8 cellular contexts compared by ENCODE assay signal in genomic region chr9:137200311-137201204, GRCh38. TPM values are rescaled to one million over a fixed set of nuclear protein-coding genes. Genes with fewer than 3 reads are reported as not detected.
A peak's percentile ranks its signal among the peaks of the same experiment; 100 is the strongest.
DNase-seq lines count a peak whose midpoint lies in the region; ATAC-seq, FAIRE-seq and TF ChIP-seq lines count a peak whose summit lies in the region.

Gene TPRN, minus strand, starts transcription at chr9:137200741. Its CDS starts 30 bp downstream, at chr9:137200711.

- peaks cover 16 to 50% of the 10 kb centered on the region in 2 donors for H3K4me1 ChIP-seq in kidney (ENCODE audit: control insufficient read depth in 1 of 2, insufficient read depth in 1 of 2, low read depth in 1 of 2, low read length in 2 of 2)

- no peaks in the 10 kb centered on the region for H3K27me3 Mint-ChIP-seq in chondrocyte (ENCODE audit: low read depth)

- FAIRE-seq in kidney (lab: Jason Lieb, UNC), result peak; percentile 83

- H3K9me3 ChIP-seq in kidney (ENCODE audit: control insufficient read depth in 1 of 2, low read length in 2 of 2), result no peaks in the 10 kb centered on the region

- H3K4me3 ChIP-seq in AG10803 (ENCODE audit: low read length) (peak within 1 kb of the TSS; percentile 76), kidney (ENCODE audit: low read length in 2 of 2) (peak within 1 kb of the TSS; percentile 67)

- peak within 1 kb of the TSS in 1 of 2 donors; percentile 46 for H3K9ac ChIP-seq in kidney (ENCODE audit: low read length in 2 of 2)

- DNase-seq in AG10803 (ENCODE audit: low read depth), result peak; percentile 98
- peak; percentile 99 for DNase-seq in NCI-H460 (ENCODE audit: extremely low read depth, low read depth)
- peak; percentile 95 for DNase-seq in activated CD4-positive, alpha-beta T cell treated with anti-CD3 and anti-CD28 coated beads for 1 hour
- DNase-seq in chondrocyte (ENCODE audit: low spot score), result peak; percentile 100
- DNase-seq in kidney, result peak; percentile 100
- peak; percentile 100 for DNase-seq in stimulated activated CD4-positive, alpha-beta T cell treated with anti-CD3 and anti-CD28 coated beads, Interleukin-15, amount 100 ng/mL, for 24 hours

- no peaks in the 10 kb centered on the region for H3K9me3 Mint-ChIP-seq in chondrocyte (ENCODE audit: low read depth)

- H3K27ac Mint-ChIP-seq in chondrocyte (ENCODE audit: unreplicated experiment), result peak within 1 kb of the TSS; percentile 79

- H3K36me3 Mint-ChIP-seq in chondrocyte (ENCODE audit: low read depth), result no peaks in the 10 kb centered on the region

- H3K36me3 ChIP-seq in kidney (ENCODE audit: control insufficient read depth in 1 of 2, insufficient read depth in 2 of 2, low read length in 2 of 2), result no peaks in the 10 kb centered on the region

- TF ChIP-seq CTCF in AG10803 (conservative IDR thresholded peaks at IDR 0.05; ENCODE audit: low read length), result no peak
- no peak for TF ChIP-seq CTCF in chondrocyte (IDR thresholded peaks at IDR 0.05)
- no peak for TF ChIP-seq CTCF in kidney (IDR thresholded peaks at IDR 0.05; ENCODE audit: borderline replicate concordance, extremely low read depth, insufficient read depth)

- intact Hi-C loops in kidney (cut with DNase I), result no loop called here

- peak within 1 kb of the TSS; percentile 63 for H3K27ac ChIP-seq in kidney (ENCODE audit: low read depth in 2 of 2, low read length in 2 of 2)

- peak; percentile 88 for ATAC-seq in GM19043 (IDR thresholded peaks at IDR 0.05; ENCODE audit: low read depth, unreplicated experiment)
- peak; percentile 82 for ATAC-seq in HG03378 (IDR thresholded peaks at IDR 0.05; ENCODE audit: unreplicated experiment)

- peak within 1 kb of the TSS; percentile 87 for H3K4me3 Mint-ChIP-seq in chondrocyte (ENCODE audit: unreplicated experiment)

- H3K4me1 Mint-ChIP-seq in chondrocyte (ENCODE audit: low read depth), result peaks cover 60% of the 10 kb centered on the region

RNA-seq across cellular contexts. Expression of gene TPRN, which starts in this region (rescaled TPM):
- total RNA-seq in NCI-H460 (2014; rRNA removed; shearing (Covaris generic)), result 7.4 and 8.2 TPM in 2 replicates
- 22.7 and 23.7 TPM in 2 replicates for polyA plus RNA-seq in NCI-H460 (2014; cell fraction: nucleus; rRNA removed)
- total RNA-seq in chondrocyte (19.5 to 20.0 TPM (median 19.7 TPM) in 3 replicates), kidney (49.5 TPM)
- polyA plus RNA-seq in kidney (ENCODE audit: insufficient read depth, low read depth, low replicate concordance), result 47.2 TPM

Comparison
In these comparisons a context has a peak if more than half of its experiments do, and no peak if none do; other contexts are left out.
1. Peak in every context shown above with its lines: DNase-seq, ATAC-seq, H3K4me3 ChIP-seq and H3K27ac ChIP-seq.